14 cellular contexts compared by ENCODE assay signal in the genomic region with DNA sequence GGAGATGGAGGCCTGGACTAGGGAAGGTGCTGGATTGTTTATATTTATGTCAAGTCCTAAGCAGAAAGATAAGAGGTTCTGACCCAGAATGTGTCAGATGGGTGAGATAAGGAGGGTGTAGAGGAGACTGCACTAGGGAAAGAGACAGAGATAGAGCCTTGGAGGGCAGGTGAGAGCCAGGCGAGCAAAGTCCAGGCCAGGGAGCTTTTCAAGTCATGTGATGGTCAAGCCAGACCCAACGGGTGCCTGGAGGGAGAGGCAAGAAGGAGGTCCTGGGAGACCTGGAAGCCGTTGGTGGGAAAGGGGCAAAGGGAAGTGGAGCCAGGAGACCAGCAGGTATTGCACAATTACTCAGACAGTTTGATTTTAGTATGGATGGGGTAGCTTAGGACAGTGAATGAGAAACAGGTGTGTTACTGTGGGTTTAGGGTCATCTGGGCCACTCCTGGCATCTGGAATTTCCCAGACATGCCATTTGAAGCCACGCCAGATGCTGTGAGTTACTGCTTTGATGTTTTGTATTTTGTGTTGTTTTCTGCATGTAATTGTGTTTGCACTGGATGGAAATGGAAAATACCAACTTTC. TPM values are rescaled to one million over a fixed set of nuclear protein-coding genes. Genes with fewer than 3 reads are reported as not detected.
A peak's percentile ranks its signal among the peaks of the same experiment; 100 is the strongest.
DNase-seq lines count a peak whose midpoint lies in the region; ATAC-seq and TF ChIP-seq lines count a peak whose summit lies in the region.
"Had no signal": no experiment of that assay in that cellular context is flagged by ENCODE, and none has a peak within 500 bp of the region (broad histone marks: within the 10 kb centered on the region; RNA-seq: fewer than 3 reads in every experiment).

No MANE protein-coding gene starts in this region.

- H3K4me3 ChIP-seq in KMS-11 (IDR thresholded peaks at IDR 0.05; ENCODE audit: insufficient read depth, low read depth, low read length) (no peak overlapping the region), parathyroid adenoma (ENCODE audit: low read depth, low read length) (no peak overlapping the region)
- H3K4me3 ChIP-seq: right atrium auricular region had no signal

- H3K27ac ChIP-seq in KMS-11 (no peak overlapping the region), parathyroid adenoma (no peak overlapping the region)
- H3K27ac ChIP-seq: right atrium auricular region had no signal

- no peaks in the 10 kb centered on the region for H4K20me1 ChIP-seq in KMS-11 (ENCODE audit: insufficient read depth)

- no peak overlapping the region for H2AFZ ChIP-seq in KMS-11 (ENCODE audit: low read depth)
- H2AFZ ChIP-seq in parathyroid adenoma: no peak overlapping the region

- TF ChIP-seq CTCF in KMS-11 (conservative IDR thresholded peaks at IDR 0.05; ENCODE audit: low read depth, low read length) (no peak), parathyroid adenoma (IDR thresholded peaks at IDR 0.05) (no peak)

- H3K79me2 ChIP-seq in KMS-11 (ENCODE audit: insufficient read depth, low read depth): peaks cover 63% of the 10 kb centered on the region
- peaks cover 9% of the 10 kb centered on the region for H3K79me2 ChIP-seq in parathyroid adenoma

- H3K36me3 ChIP-seq in KMS-11 (ENCODE audit: insufficient read depth) (no peaks in the 10 kb centered on the region; the same call in 1 of the 2 replicates), parathyroid adenoma (ENCODE audit: control insufficient read depth, insufficient read depth, low read length) (no peaks in the 10 kb centered on the region)

- no peak for ATAC-seq in GM21526 (IDR thresholded peaks at IDR 0.05; ENCODE audit: low FRiP score, unreplicated experiment)
- ATAC-seq: left lobe of liver had no signal

- no peaks in the 10 kb centered on the region for H3K27me3 Mint-ChIP-seq in activated T-cell treated with anti-CD3 and anti-CD28 coated beads, Interleukin-2, amount 50 U/mL, for 24 hours

- H3K9ac ChIP-seq in KMS-11 (no peak overlapping the region), parathyroid adenoma (no peak overlapping the region)

- no peak overlapping the region for H3K4me3 Mint-ChIP-seq in activated T-cell treated with anti-CD3 and anti-CD28 coated beads, Interleukin-2, amount 50 U/mL, for 24 hours

- H3K4me2 ChIP-seq in KMS-11: peak overlapping the region; percentile 37
- peak overlapping the region; percentile 54 for H3K4me2 ChIP-seq in parathyroid adenoma (ENCODE audit: low read length)

- H3K4me1 Mint-ChIP-seq in activated T-cell treated with anti-CD3 and anti-CD28 coated beads, Interleukin-2, amount 50 U/mL, for 24 hours (ENCODE audit: low read depth): peaks cover 66% of the 10 kb centered on the region

- peak overlapping the region; percentile 45 for H3K27ac Mint-ChIP-seq in activated T-cell treated with anti-CD3 and anti-CD28 coated beads, Interleukin-2, amount 50 U/mL, for 24 hours

- H3K9me3 ChIP-seq in parathyroid adenoma (ENCODE audit: control insufficient read depth, low read length): no peaks in the 10 kb centered on the region
- H3K9me3 ChIP-seq: right atrium auricular region had no signal

- H3K27me3 ChIP-seq in KMS-11 (ENCODE audit: insufficient read depth, low read depth) (no peaks in the 10 kb centered on the region), parathyroid adenoma (ENCODE audit: control insufficient read depth, insufficient read depth, low read length) (no peaks in the 10 kb centered on the region)
- H3K27me3 ChIP-seq: right atrium auricular region had no signal

- H3K4me1 ChIP-seq in KMS-11 (ENCODE audit: low read depth, poor library complexity, severe bottlenecking): peaks cover 65% of the 10 kb centered on the region
- peaks cover 14% of the 10 kb centered on the region for H3K4me1 ChIP-seq in parathyroid adenoma

- DNase-seq in activated T-cell treated with anti-CD3 and anti-CD28 coated beads, Interleukin-2, amount 50 U/mL, for 24 hours: no peak
- no peak for DNase-seq in activated T-cell treated with anti-CD3 and anti-CD28 coated beads, Interleukin-2, amount 50 U/mL, for 1 hour
- DNase-seq in dermis microvascular lymphatic vessel endothelial cell (ENCODE audit: low read depth in 2 of 2) (peak; percentile 6 to 25), NCI-H446 (lab: John Stamatoyannopoulos, UW) (no peak), T-helper 9 cell (no peak)
- DNase-seq: activated CD4-positive, alpha-beta T cell treated with anti-CD3 and anti-CD28 coated beads, Interleukin-2, amount 50 U/mL, for 1 hour; NCI-H2171; Right ventricle myocardium superior; stimulated activated CD4-positive, alpha-beta T cell treated with anti-CD3 and anti-CD28 coated beads, Interleukin-2, amount 100 ng/mL, for 24 hours had no signal

- no peaks in the 10 kb centered on the region for H3K9me3 Mint-ChIP-seq in activated T-cell treated with anti-CD3 and anti-CD28 coated beads, Interleukin-2, amount 50 U/mL, for 24 hours

- peaks cover 95% of the 10 kb centered on the region for H3K36me3 Mint-ChIP-seq in activated T-cell treated with anti-CD3 and anti-CD28 coated beads, Interleukin-2, amount 50 U/mL, for 24 hours (ENCODE audit: low read depth)

RNA-seq across cellular contexts. Expression of a gene that starts 5.0 kb away (rescaled TPM):
- total RNA-seq in dermis microvascular lymphatic vessel endothelial cell: 16.4 and 24.4 TPM in 2 replicates

RNA-seq across cellular contexts. Expression of a gene that starts 12.4 kb away (rescaled TPM):
- total RNA-seq in dermis microvascular lymphatic vessel endothelial cell: 89.4 and 102 TPM in 2 replicates

Comparison
In these comparisons a context has a peak if more than half of its experiments do, and no peak if none do; other contexts are left out.
1. DNase-seq: peak in dermis microvascular lymphatic vessel endothelial cell (2 of 2); none in activated T-cell treated with anti-CD3 and anti-CD28 coated beads, Interleukin-2, amount 50 U/mL, for 24 hours (single experiment), activated T-cell treated with anti-CD3 and anti-CD28 coated beads, Interleukin-2, amount 50 U/mL, for 1 hour (single experiment), NCI-H446 (0 of 2) and T-helper 9 cell (single experiment).